In the genomic region with DNA sequence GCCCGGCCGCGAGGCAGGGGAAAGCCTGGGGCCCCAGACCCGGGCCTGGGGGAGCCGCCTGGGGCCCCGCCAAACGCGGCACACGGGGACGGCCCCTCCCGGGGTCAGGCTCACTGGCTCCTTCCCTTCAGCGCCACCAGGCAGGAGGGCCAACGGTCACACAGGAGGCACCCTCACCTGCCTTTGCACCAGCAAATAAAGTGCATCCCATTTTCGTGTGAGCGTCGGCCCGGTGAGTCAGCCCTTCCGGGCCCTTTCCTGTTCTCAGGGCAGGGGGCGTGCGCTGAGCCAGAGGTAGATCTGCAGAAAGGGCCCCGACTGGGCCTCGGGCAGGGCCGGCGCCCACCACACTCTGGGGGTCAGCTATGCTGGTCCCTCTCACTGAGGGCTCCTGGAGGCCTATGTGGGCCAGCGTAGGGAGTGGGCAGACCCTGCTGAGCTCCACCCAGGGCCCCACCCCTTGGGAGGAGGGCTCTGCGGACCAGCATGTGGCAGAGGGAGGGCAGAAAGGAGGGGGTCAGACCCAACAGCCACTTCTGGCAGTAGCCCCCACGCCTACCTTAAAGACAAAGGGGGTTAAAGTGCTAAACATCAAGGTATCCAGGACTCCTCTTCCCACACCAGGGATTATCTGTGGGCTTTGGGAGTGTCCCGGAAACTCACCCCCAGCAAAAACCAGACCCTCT, we compare ENCODE assay signal across 8 cellular contexts. TPM values are rescaled to one million over a fixed set of nuclear protein-coding genes. Genes with fewer than 3 reads are reported as not detected.
DNase-seq lines count a peak whose midpoint lies in the region; ATAC-seq and TF ChIP-seq lines count a peak whose summit lies in the region.

No MANE protein-coding gene starts in this region.

- H3K27me3 ChIP-seq in kidney epithelial cell (ENCODE audit: control insufficient read depth, insufficient read depth, low read length), result no peaks in the 10 kb centered on the region

- no peak for ATAC-seq in GM21526 (IDR thresholded peaks at IDR 0.05; ENCODE audit: low FRiP score, unreplicated experiment)

- H3K4me3 ChIP-seq in WI38 (ENCODE audit: low read depth, low read length) (peak overlapping the region; percentile 54), kidney epithelial cell (ENCODE audit: low read depth, low read length) (peak overlapping the region; percentile 47)

- TF ChIP-seq CTCF in WI38 (IDR thresholded peaks at IDR 0.05; ENCODE audit: low read depth, low read length) (no peak), kidney epithelial cell (IDR thresholded peaks at IDR 0.05; ENCODE audit: insufficient read depth, low read length, poor library complexity, severe bottlenecking) (peak; percentile 20)

- H3K36me3 ChIP-seq in kidney epithelial cell (ENCODE audit: control insufficient read depth, insufficient read depth, low read length), result peaks cover 1% of the 10 kb centered on the region

- DNase-seq in COLO829 (ENCODE audit: low spot score) (peak; percentile 86), H4 (ENCODE audit: low spot score) (peak; percentile 48), NCI-H187 (lab: John Stamatoyannopoulos, UW) (peak; percentile 78 to 83), cerebellar cortex (ENCODE audit: low spot score) (peak; percentile 74), kidney epithelial cell (ENCODE audit: low read depth) (no peak)
- peak; percentile 76 for DNase-seq in stimulated activated CD4-positive, alpha-beta T cell treated with anti-CD3 and anti-CD28 coated beads, Interleukin-1b, Interleukin-23, amount 100 ng/mL, for 48 hours

RNA-seq across cellular contexts. Expression of a gene that starts 0.9 kb away (rescaled TPM):
- 14.1 and 16.1 TPM in 2 replicates for total RNA-seq in H4 (2014; rRNA removed; shearing (Covaris generic))
- total RNA-seq in kidney epithelial cell, result 19.6 and 25.6 TPM in 2 replicates

RNA-seq across cellular contexts. Expression of a gene that starts 12.6 kb away (rescaled TPM):
- 2.2 and 4.4 TPM in 2 replicates for total RNA-seq in H4 (2014; rRNA removed; shearing (Covaris generic))
- total RNA-seq in kidney epithelial cell, result 10.8 TPM in 2 replicates

RNA-seq across cellular contexts. Expression of a gene that starts 22.3 kb away (rescaled TPM):
- not detected in 2 replicates for total RNA-seq in H4 (2014; rRNA removed; shearing (Covaris generic))
- total RNA-seq in kidney epithelial cell, result 8.0 and 9.6 TPM in 2 replicates

RNA-seq across cellular contexts. Expression of a gene that starts 23.8 kb away (rescaled TPM):
- total RNA-seq in H4 (2014; rRNA removed; shearing (Covaris generic)), result 35.9 and 36.5 TPM in 2 replicates
- 75.4 and 78.5 TPM in 2 replicates for total RNA-seq in kidney epithelial cell
